In genomic region chr7:17680943-17681351, GRCh38 we compare ENCODE assay signal across 8 cellular contexts.
DNase-seq lines count a peak whose midpoint lies in the region; ATAC-seq, FAIRE-seq and TF ChIP-seq lines count a peak whose summit lies in the region.

No MANE protein-coding gene starts in this region.

- ATAC-seq in GM19372 (IDR thresholded peaks at IDR 0.05; ENCODE audit: low read depth, unreplicated experiment): peak; percentile 55

- no peaks in the 10 kb centered on the region for H3K27me3 ChIP-seq in right atrium auricular region
- no peaks in the 10 kb centered on the region for H3K27me3 ChIP-seq in suprapubic skin

- H3K4me3 ChIP-seq in AG10803 (ENCODE audit: low read length): no peak overlapping the region
- no peak overlapping the region for H3K4me3 ChIP-seq in right atrium auricular region
- no peak overlapping the region for H3K4me3 ChIP-seq in suprapubic skin

- TF ChIP-seq CTCF in AG10803 (conservative IDR thresholded peaks at IDR 0.05; ENCODE audit: low read length): peak; percentile 49
- peak; percentile 48 to 75 for TF ChIP-seq CTCF in right atrium auricular region (IDR thresholded peaks at IDR 0.05)
- TF ChIP-seq CTCF in suprapubic skin (IDR thresholded peaks at IDR 0.05): no peak

- TF ChIP-seq POLR2A in suprapubic skin (IDR thresholded peaks at IDR 0.05) (no peak), GM12891 (IDR thresholded peaks at IDR 0.05; ENCODE audit: low read depth, low read length) (no peak)

- H3K4me1 ChIP-seq in right atrium auricular region (peaks cover 0 to 10% of the 10 kb centered on the region in 2 donors), suprapubic skin (peaks cover 29% of the 10 kb centered on the region)

- TF ChIP-seq EP300 in suprapubic skin (IDR thresholded peaks at IDR 0.05): no peak

- H3K36me3 ChIP-seq in right atrium auricular region (no peaks in the 10 kb centered on the region), suprapubic skin (no peaks in the 10 kb centered on the region)

- H3K27ac ChIP-seq in right atrium auricular region (no peak overlapping the region), suprapubic skin (peak overlapping the region; percentile 83)

- WGBS in suprapubic skin: 24% methylated on average over 5 of the region's 5 CpGs

- DNase-seq in AG10803 (ENCODE audit: low read depth): peak; percentile 61
- DNase-seq in right atrium auricular region (ENCODE audit: low spot score): no peak
- DNase-seq in suprapubic skin (ENCODE audit: low spot score in 2 of 2): no peak
- DNase-seq in HuH-7.5 (ENCODE audit: low spot score): no peak
- DNase-seq in GM12891 (ENCODE audit: insufficient read length, low spot score): no peak
- DNase-seq in activated CD4-positive, CD25-positive, alpha-beta regulatory T cell treated with anti-CD3 and anti-CD28 coated beads, Interleukin-2, amount 50 U/mL, for 72 hours: no peak

- FAIRE-seq in TTC549 (lab: Jason Lieb, UNC) (peak; percentile 43), GM12891 (lab: Jason Lieb, UNC) (no peak)

- H3K9me3 ChIP-seq in right atrium auricular region (no peaks in the 10 kb centered on the region), suprapubic skin (no peaks in the 10 kb centered on the region)

TF ChIP-seq in GM12891, 5 proteins besides CTCF, POLR2A, EP300 and RAD21:
- no peak for TF ChIP-seq TAF1 (IDR thresholded peaks at IDR 0.05; ENCODE audit: low read depth, low read length)
- no peak for TF ChIP-seq POU2F2 (IDR thresholded peaks at IDR 0.05; ENCODE audit: low read depth, low read length)
- no peak for TF ChIP-seq SPI1 (IDR thresholded peaks at IDR 0.05; ENCODE audit: low read depth, low read length)
- TF ChIP-seq POLR2AphosphoS5 (IDR thresholded peaks at IDR 0.05; ENCODE audit: low read depth, low read length): no peak
- TF ChIP-seq PAX5 (IDR thresholded peaks at IDR 0.05; ENCODE audit: insufficient read depth, low read length, severe bottlenecking): no peak

Comparison
In these comparisons a context has a peak if more than half of its experiments do, and no peak if none do; other contexts are left out.
1. CTCF ChIP-seq: peak in AG10803 (single experiment) and right atrium auricular region (2 of 2); none in suprapubic skin (0 of 2).